6 cellular contexts compared by ENCODE assay signal in the genomic region with DNA sequence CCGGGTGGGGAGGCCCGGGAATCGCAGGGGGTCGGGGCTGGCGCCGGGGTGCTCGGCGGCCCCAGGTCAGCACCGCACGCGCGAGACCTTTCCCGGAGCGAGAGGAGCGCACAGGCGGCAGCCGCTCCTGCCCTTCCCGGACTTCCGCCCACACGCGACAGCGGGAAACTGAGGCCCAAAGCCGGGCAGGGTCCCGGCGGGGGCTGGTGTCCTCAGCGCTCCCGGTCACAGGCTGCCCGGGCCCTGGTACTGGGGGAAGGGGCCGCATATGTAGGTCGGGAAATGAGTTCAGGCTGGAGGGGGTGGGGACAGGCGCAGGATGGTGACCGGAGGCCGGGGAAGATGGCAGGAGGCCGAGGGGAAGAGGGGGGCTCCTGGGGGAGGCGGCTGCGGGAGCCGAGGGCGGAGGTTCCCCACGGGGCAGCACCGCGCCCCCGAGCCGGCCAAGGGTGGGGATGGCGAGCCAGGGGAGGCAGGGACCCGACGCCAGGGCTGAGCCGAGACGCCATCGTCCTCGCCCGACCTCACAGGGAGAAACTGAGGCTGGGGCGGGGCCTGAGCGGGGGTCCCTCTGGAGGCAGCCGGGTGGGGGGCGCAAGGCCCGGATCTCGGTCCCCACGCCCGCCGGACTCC. TPM values are rescaled to one million over a fixed set of nuclear protein-coding genes. Genes with fewer than 3 reads are reported as not detected.
A peak's percentile ranks its signal among the peaks of the same experiment; 100 is the strongest.
DNase-seq lines count a peak whose midpoint lies in the region; TF ChIP-seq lines count a peak whose summit lies in the region.

No MANE protein-coding gene starts in this region.

- no peak for DNase-seq in activated CD4-positive, alpha-beta memory T cell treated with anti-CD3 and anti-CD28 coated beads for 36 hours
- DNase-seq in activated CD4-positive, alpha-beta memory T cell treated with anti-CD3 and anti-CD28 coated beads, Interleukin-2, amount 10 ng/mL, durations not matched to agents 7 days and 5 days: no peak
- DNase-seq in glutamatergic neuron: no peak
- DNase-seq in tibial nerve (ENCODE audit: low spot score in 2 of 2): no peak
- no peak for DNase-seq in NK-92 (lab: John Stamatoyannopoulos, UW; ENCODE audit: unreplicated experiment)
- DNase-seq in NOMO-1 treated with DMSO at 0.1 percent for 48 hours (lab: John Stamatoyannopoulos, UW; ENCODE audit: unreplicated experiment): no peak

- H3K36me3 Mint-ChIP-seq in activated CD4-positive, alpha-beta memory T cell treated with anti-CD3 and anti-CD28 coated beads for 36 hours: no peaks in the 10 kb centered on the region
- no peaks in the 10 kb centered on the region for H3K36me3 Mint-ChIP-seq in activated CD4-positive, alpha-beta memory T cell treated with anti-CD3 and anti-CD28 coated beads, Interleukin-2, amount 10 ng/mL, durations not matched to agents 7 days and 5 days (ENCODE audit: low read depth)
- H3K36me3 Mint-ChIP-seq in glutamatergic neuron (ENCODE audit: unreplicated experiment): no peaks in the 10 kb centered on the region

- H3K4me1 ChIP-seq in tibial nerve: peaks cover 5 to 74% (median 37%) of the 10 kb centered on the region in 4 donors

- H3K9me3 ChIP-seq in tibial nerve: no peaks in the 10 kb centered on the region

- H3K27me3 ChIP-seq in tibial nerve: no peaks in the 10 kb centered on the region

- peaks cover 9% of the 10 kb centered on the region for H3K27me3 Mint-ChIP-seq in activated CD4-positive, alpha-beta memory T cell treated with anti-CD3 and anti-CD28 coated beads for 36 hours
- peaks cover 17% of the 10 kb centered on the region for H3K27me3 Mint-ChIP-seq in activated CD4-positive, alpha-beta memory T cell treated with anti-CD3 and anti-CD28 coated beads, Interleukin-2, amount 10 ng/mL, durations not matched to agents 7 days and 5 days
- H3K27me3 Mint-ChIP-seq in glutamatergic neuron (ENCODE audit: unreplicated experiment): peaks cover 20% of the 10 kb centered on the region

- WGBS in tibial nerve, 2 donors: 1 to 2% methylated on average over 12 to 19 of the region's 60 CpGs

- POLR2A ChIA-PET in activated CD4-positive, alpha-beta memory T cell treated with anti-CD3 and anti-CD28 coated beads for 36 hours (lab: Charles Lee): no interaction called here
- POLR2A ChIA-PET in activated CD4-positive, alpha-beta memory T cell treated with anti-CD3 and anti-CD28 coated beads, Interleukin-2, amount 10 ng/mL, durations not matched to agents 7 days and 5 days (lab: Charles Lee): interaction anchor here (1.6 kb wide), 1 partner anchor 32 kb away, joined by 9 read pairs; a partner anchor contains a TSS

- H3K36me3 ChIP-seq in tibial nerve: peaks cover 0 to 13% (median 0%) of the 10 kb centered on the region in 3 donors

- CTCF ChIA-PET in activated CD4-positive, alpha-beta memory T cell treated with anti-CD3 and anti-CD28 coated beads for 36 hours (lab: Charles Lee): no interaction called here
- CTCF ChIA-PET in activated CD4-positive, alpha-beta memory T cell treated with anti-CD3 and anti-CD28 coated beads, Interleukin-2, amount 10 ng/mL, durations not matched to agents 7 days and 5 days (lab: Charles Lee): no interaction called here

- H3K27ac Mint-ChIP-seq in activated CD4-positive, alpha-beta memory T cell treated with anti-CD3 and anti-CD28 coated beads for 36 hours: no peak overlapping the region
- no peak overlapping the region for H3K27ac Mint-ChIP-seq in activated CD4-positive, alpha-beta memory T cell treated with anti-CD3 and anti-CD28 coated beads, Interleukin-2, amount 10 ng/mL, durations not matched to agents 7 days and 5 days
- H3K27ac Mint-ChIP-seq in glutamatergic neuron (ENCODE audit: unreplicated experiment): no peak overlapping the region

- peaks cover 19% of the 10 kb centered on the region for H3K4me1 Mint-ChIP-seq in activated CD4-positive, alpha-beta memory T cell treated with anti-CD3 and anti-CD28 coated beads for 36 hours (ENCODE audit: low read depth)
- H3K4me1 Mint-ChIP-seq in activated CD4-positive, alpha-beta memory T cell treated with anti-CD3 and anti-CD28 coated beads, Interleukin-2, amount 10 ng/mL, durations not matched to agents 7 days and 5 days: peaks cover 21% of the 10 kb centered on the region
- H3K4me1 Mint-ChIP-seq in glutamatergic neuron (ENCODE audit: low read depth, unreplicated experiment): peaks cover 6% of the 10 kb centered on the region

- H3K9me3 Mint-ChIP-seq in activated CD4-positive, alpha-beta memory T cell treated with anti-CD3 and anti-CD28 coated beads for 36 hours: no peaks in the 10 kb centered on the region
- no peaks in the 10 kb centered on the region for H3K9me3 Mint-ChIP-seq in activated CD4-positive, alpha-beta memory T cell treated with anti-CD3 and anti-CD28 coated beads, Interleukin-2, amount 10 ng/mL, durations not matched to agents 7 days and 5 days
- H3K9me3 Mint-ChIP-seq in glutamatergic neuron (ENCODE audit: unreplicated experiment): peaks cover 18% of the 10 kb centered on the region

- peak overlapping the region; percentile 56 to 93 (median 74) for H3K27ac ChIP-seq in tibial nerve

- TF ChIP-seq POLR2A in tibial nerve (IDR thresholded peaks at IDR 0.05): no peak

- intact Hi-C loops in activated CD4-positive, alpha-beta memory T cell treated with anti-CD3 and anti-CD28 coated beads for 36 hours (cut with micrococcal nuclease): no loop called here

- TF ChIP-seq CTCF in glutamatergic neuron (IDR thresholded peaks at IDR 0.05; ENCODE audit: partially characterized antibody, unreplicated experiment): no peak
- TF ChIP-seq CTCF in tibial nerve (IDR thresholded peaks at IDR 0.05): peak in 1 of 5 experiments; percentile 1

- H3K4me3 Mint-ChIP-seq in activated CD4-positive, alpha-beta memory T cell treated with anti-CD3 and anti-CD28 coated beads for 36 hours: peak overlapping the region; percentile 55
- H3K4me3 Mint-ChIP-seq in activated CD4-positive, alpha-beta memory T cell treated with anti-CD3 and anti-CD28 coated beads, Interleukin-2, amount 10 ng/mL, durations not matched to agents 7 days and 5 days: no peak overlapping the region
- H3K4me3 Mint-ChIP-seq in glutamatergic neuron (ENCODE audit: unreplicated experiment): peak overlapping the region; percentile 52

- TF ChIP-seq EP300 in tibial nerve (IDR thresholded peaks at IDR 0.05): peak in 1 of 2 donors; percentile 11

- H3K4me3 ChIP-seq in tibial nerve: peak overlapping the region; percentile 40 to 67 (median 54)

RNA-seq across cellular contexts. Expression of a gene that starts 0.7 kb away (rescaled TPM):
- total RNA-seq in activated CD4-positive, alpha-beta memory T cell treated with anti-CD3 and anti-CD28 coated beads for 36 hours: 1 to 10 TPM; 1.3 to 2.1 TPM
- under 1 TPM; 0.35 to 0.55 TPM for total RNA-seq in activated CD4-positive, alpha-beta memory T cell treated with anti-CD3 and anti-CD28 coated beads, Interleukin-2, amount 10 ng/mL, durations not matched to agents 7 days and 5 days
- total RNA-seq in glutamatergic neuron (ENCODE audit: unreplicated experiment) (74.7 TPM), tibial nerve (1 to 10 TPM in 2 of 4 donors, under 1 TPM in 2; 0.22 to 3.9 (median 1.4) TPM)

RNA-seq across cellular contexts. Expression of a gene that starts 4.4 kb away (rescaled TPM):
- total RNA-seq in activated CD4-positive, alpha-beta memory T cell treated with anti-CD3 and anti-CD28 coated beads for 36 hours: 100 to 1,000 TPM; 178 to 192 TPM
- total RNA-seq in activated CD4-positive, alpha-beta memory T cell treated with anti-CD3 and anti-CD28 coated beads, Interleukin-2, amount 10 ng/mL, durations not matched to agents 7 days and 5 days: 100 to 1,000 TPM; 171 to 173 TPM
- total RNA-seq in glutamatergic neuron (ENCODE audit: unreplicated experiment) (129 TPM), tibial nerve (100 to 1,000 TPM in 3 of 4 donors, 10 to 100 TPM in 1; 67.5 to 140 (median 127) TPM)

RNA-seq across cellular contexts. Expression of a gene that starts 11.2 kb away (rescaled TPM):
- 10 to 100 TPM; 54.1 to 54.6 TPM for total RNA-seq in activated CD4-positive, alpha-beta memory T cell treated with anti-CD3 and anti-CD28 coated beads for 36 hours
- total RNA-seq in activated CD4-positive, alpha-beta memory T cell treated with anti-CD3 and anti-CD28 coated beads, Interleukin-2, amount 10 ng/mL, durations not matched to agents 7 days and 5 days: 10 to 100 TPM; 86.2 to 88.6 TPM
- total RNA-seq in glutamatergic neuron (ENCODE audit: unreplicated experiment): 325 TPM
- total RNA-seq in tibial nerve: 10 to 100 TPM; 17.4 to 51.9 (median 39.4) TPM

RNA-seq across cellular contexts. Expression of a gene that starts 31.6 kb away (rescaled TPM):
- 10 to 100 TPM; 66.4 to 74.3 TPM for total RNA-seq in activated CD4-positive, alpha-beta memory T cell treated with anti-CD3 and anti-CD28 coated beads for 36 hours
- total RNA-seq in activated CD4-positive, alpha-beta memory T cell treated with anti-CD3 and anti-CD28 coated beads, Interleukin-2, amount 10 ng/mL, durations not matched to agents 7 days and 5 days: 10 to 100 TPM; 84.2 to 85.1 TPM
- total RNA-seq in glutamatergic neuron (ENCODE audit: unreplicated experiment): 48.2 TPM
- 10 to 100 TPM; 52.5 to 91.2 (median 68.7) TPM for total RNA-seq in tibial nerve

RNA-seq across cellular contexts. Expression of a gene that starts 32.0 kb away (rescaled TPM):
- 100 to 1,000 TPM; 171 to 173 TPM for total RNA-seq in activated CD4-positive, alpha-beta memory T cell treated with anti-CD3 and anti-CD28 coated beads for 36 hours
- total RNA-seq in activated CD4-positive, alpha-beta memory T cell treated with anti-CD3 and anti-CD28 coated beads, Interleukin-2, amount 10 ng/mL, durations not matched to agents 7 days and 5 days: 100 to 1,000 TPM; 203 to 204 TPM
- total RNA-seq in glutamatergic neuron (ENCODE audit: unreplicated experiment) (341 TPM), tibial nerve (100 to 1,000 TPM; 389 to 640 (median 576) TPM)

Comparison
In these comparisons a context has a peak if more than half of its experiments do, and no peak if none do; other contexts are left out.
1. RNA of a gene that starts 0.7 kb away (total RNA-seq): 74.7 TPM in glutamatergic neuron (single experiment); 0.22 to 3.9 TPM in tibial nerve, 1.3 to 2.1 TPM in activated CD4-positive, alpha-beta memory T cell treated with anti-CD3 and anti-CD28 coated beads for 36 hours and 0.35 to 0.55 TPM in activated CD4-positive, alpha-beta memory T cell treated with anti-CD3 and anti-CD28 coated beads, Interleukin-2, amount 10 ng/mL, durations not matched to agents 7 days and 5 days; every median in the first group is over 10 times any median in the second.